Comparison of ENCODE assay signal across 30 cellular contexts in genomic region chr11:30758012-30758411, GRCh38.
A peak's percentile ranks its signal among the peaks of the same experiment; 100 is the strongest.
DNase-seq lines count a peak whose midpoint lies in the region; ATAC-seq and TF ChIP-seq lines count a peak whose summit lies in the region.
"Had no signal": no experiment of that assay in that cellular context is flagged by ENCODE, and none has a peak within 500 bp of the region (broad histone marks: within the 10 kb centered on the region; RNA-seq: fewer than 3 reads in every experiment).

No MANE protein-coding gene starts in this region.

- H3K27ac Mint-ChIP-seq in activated CD8-positive, alpha-beta T cell treated with anti-CD3 and anti-CD28 coated beads for 36 hours = no peak overlapping the region
- H3K27ac Mint-ChIP-seq in activated CD8-positive, alpha-beta T cell treated with anti-CD3 and anti-CD28 coated beads, Interleukin-2, amount 10 ng/mL, durations not matched to agents 7 days and 5 days = no peak overlapping the region
- H3K27ac Mint-ChIP-seq: CD4-positive, alpha-beta memory T cell; HFFc6; memory B cell; progenitor cell of endocrine pancreas; stimulated activated naive CD8-positive, alpha-beta T cell treated with anti-CD3 and anti-CD28 coated beads, Interleukin-15, Interleukin-2, amounts not matched to agents 100 ng/mL and 50 ng/mL, for 24 hours had no signal

- POLR2A ChIA-PET in activated CD8-positive, alpha-beta T cell treated with anti-CD3 and anti-CD28 coated beads for 36 hours (lab: Charles Lee) = no interaction called here
- POLR2A ChIA-PET in activated CD8-positive, alpha-beta T cell treated with anti-CD3 and anti-CD28 coated beads, Interleukin-2, amount 10 ng/mL, durations not matched to agents 7 days and 5 days (lab: Charles Lee) = no interaction called here

- peaks cover 2% of the 10 kb centered on the region for H3K9me3 Mint-ChIP-seq in activated CD8-positive, alpha-beta T cell treated with anti-CD3 and anti-CD28 coated beads for 36 hours
- no peaks in the 10 kb centered on the region for H3K9me3 Mint-ChIP-seq in activated CD8-positive, alpha-beta T cell treated with anti-CD3 and anti-CD28 coated beads, Interleukin-2, amount 10 ng/mL, durations not matched to agents 7 days and 5 days (ENCODE audit: insufficient read depth)
- H3K9me3 Mint-ChIP-seq: stimulated activated naive CD8-positive, alpha-beta T cell treated with anti-CD3 and anti-CD28 coated beads, Interleukin-15, Interleukin-2, amounts not matched to agents 100 ng/mL and 50 ng/mL, for 24 hours had no signal

- no peak for TF ChIP-seq CTCF in activated CD8-positive, alpha-beta T cell treated with anti-CD3 and anti-CD28 coated beads for 36 hours (IDR thresholded peaks at IDR 0.05)
- TF ChIP-seq CTCF in upper lobe of right lung (IDR thresholded peaks at IDR 0.05) = no peak

- H3K27me3 Mint-ChIP-seq in activated CD8-positive, alpha-beta T cell treated with anti-CD3 and anti-CD28 coated beads for 36 hours = peaks cover 2% of the 10 kb centered on the region
- H3K27me3 Mint-ChIP-seq in activated CD8-positive, alpha-beta T cell treated with anti-CD3 and anti-CD28 coated beads, Interleukin-2, amount 10 ng/mL, durations not matched to agents 7 days and 5 days (ENCODE audit: low read depth) = no peaks in the 10 kb centered on the region
- H3K27me3 Mint-ChIP-seq: CD4-positive, alpha-beta memory T cell; progenitor cell of endocrine pancreas; stimulated activated naive CD8-positive, alpha-beta T cell treated with anti-CD3 and anti-CD28 coated beads, Interleukin-15, Interleukin-2, amounts not matched to agents 100 ng/mL and 50 ng/mL, for 24 hours had no signal

- H3K36me3 ChIP-seq in upper lobe of right lung = no peaks in the 10 kb centered on the region

- no peak for ATAC-seq in activated CD8-positive, alpha-beta T cell treated with anti-CD3 and anti-CD28 coated beads for 36 hours
- no peak for ATAC-seq in activated CD8-positive, alpha-beta T cell treated with anti-CD3 and anti-CD28 coated beads, Interleukin-2, amount 10 ng/mL, durations not matched to agents 7 days and 5 days
- ATAC-seq in HG02610 (IDR thresholded peaks at IDR 0.05; ENCODE audit: unreplicated experiment) = no peak
- ATAC-seq in upper lobe of right lung = no peak
- ATAC-seq: left colon had no signal

- H3K4me3 Mint-ChIP-seq in activated CD8-positive, alpha-beta T cell treated with anti-CD3 and anti-CD28 coated beads for 36 hours = no peak overlapping the region
- H3K4me3 Mint-ChIP-seq in activated CD8-positive, alpha-beta T cell treated with anti-CD3 and anti-CD28 coated beads, Interleukin-2, amount 10 ng/mL, durations not matched to agents 7 days and 5 days = no peak overlapping the region
- H3K4me3 Mint-ChIP-seq: CD4-positive, alpha-beta memory T cell; HFFc6; memory B cell; stimulated activated naive CD8-positive, alpha-beta T cell treated with anti-CD3 and anti-CD28 coated beads, Interleukin-15, Interleukin-2, amounts not matched to agents 100 ng/mL and 50 ng/mL, for 24 hours had no signal

- H3K4me3 ChIP-seq in upper lobe of right lung = no peak overlapping the region
- H3K4me3 ChIP-seq: PC-9 had no signal

- intact Hi-C loops in activated CD8-positive, alpha-beta T cell treated with anti-CD3 and anti-CD28 coated beads for 36 hours (cut with micrococcal nuclease) = no loop called here
- intact Hi-C loops in upper lobe of right lung (cut with DNase I) = no loop called here

- no peaks in the 10 kb centered on the region for H3K27me3 ChIP-seq in upper lobe of right lung

- no peaks in the 10 kb centered on the region for H3K4me1 ChIP-seq in upper lobe of right lung

- CTCF ChIA-PET in activated CD8-positive, alpha-beta T cell treated with anti-CD3 and anti-CD28 coated beads for 36 hours (lab: Charles Lee) = no interaction called here
- CTCF ChIA-PET in activated CD8-positive, alpha-beta T cell treated with anti-CD3 and anti-CD28 coated beads, Interleukin-2, amount 10 ng/mL, durations not matched to agents 7 days and 5 days (lab: Charles Lee) = no interaction called here

- H3K36me3 Mint-ChIP-seq in activated CD8-positive, alpha-beta T cell treated with anti-CD3 and anti-CD28 coated beads for 36 hours (ENCODE audit: low read depth) = no peaks in the 10 kb centered on the region
- H3K36me3 Mint-ChIP-seq in activated CD8-positive, alpha-beta T cell treated with anti-CD3 and anti-CD28 coated beads, Interleukin-2, amount 10 ng/mL, durations not matched to agents 7 days and 5 days (ENCODE audit: low read depth) = no peaks in the 10 kb centered on the region
- H3K36me3 Mint-ChIP-seq: CD4-positive, alpha-beta memory T cell; memory B cell had no signal

- peak; percentile 1 for DNase-seq in activated CD8-positive, alpha-beta T cell treated with anti-CD3 and anti-CD28 coated beads for 36 hours
- no peak for DNase-seq in activated CD8-positive, alpha-beta T cell treated with anti-CD3 and anti-CD28 coated beads, Interleukin-2, amount 10 ng/mL, durations not matched to agents 7 days and 5 days
- DNase-seq in M059J (ENCODE audit: low read depth) (peak; percentile 40), astrocyte of the hippocampus (ENCODE audit: low read depth, low spot score) (peak; percentile 17), renal cortical epithelial cell (ENCODE audit: low read depth) (peak; percentile 6), NCI-H510A treated with DMSO at 0.1 percent for 48 hours (lab: John Stamatoyannopoulos, UW) (no peak), upper lobe of right lung (no peak)
- DNase-seq: 8988T; activated CD4-positive, CD25-positive, alpha-beta regulatory T cell treated with anti-CD3 and anti-CD28 coated beads, Interleukin-2, amount 50 U/mL, for 72 hours; activated CD8-positive, alpha-beta memory T cell treated with anti-CD3 and anti-CD28 coated beads for 24 hours; activated gamma-delta T cell treated with Interleukin-2 at 50 U/mL for 16 hours; activated T-cell treated with anti-CD3 and anti-CD28 coated beads, Interleukin-2, amount 50 U/mL, for 1 hour; CD4-positive, alpha-beta memory T cell; effector CD8-positive, alpha-beta T cell; EL; GOT3; head of caudate nucleus; HFFc6; Karpas-422; left colon; NCI-H146; NCI-H2171 treated with DMSO at 0.1 percent for 48 hours; PC-9; SIG-M5; SW 1271; T-helper 9 cell had no signal

- H3K27ac ChIP-seq in upper lobe of right lung = no peak overlapping the region
- H3K27ac ChIP-seq: PC-9 had no signal

- H3K4me1 Mint-ChIP-seq in activated CD8-positive, alpha-beta T cell treated with anti-CD3 and anti-CD28 coated beads for 36 hours (ENCODE audit: low read depth) = no peaks in the 10 kb centered on the region
- H3K4me1 Mint-ChIP-seq in activated CD8-positive, alpha-beta T cell treated with anti-CD3 and anti-CD28 coated beads, Interleukin-2, amount 10 ng/mL, durations not matched to agents 7 days and 5 days (ENCODE audit: low read depth) = no peaks in the 10 kb centered on the region
- H3K4me1 Mint-ChIP-seq: CD4-positive, alpha-beta memory T cell; memory B cell had no signal

- no peaks in the 10 kb centered on the region for H3K9me3 ChIP-seq in upper lobe of right lung

Comparison
In these comparisons a context has a peak if more than half of its experiments do, and no peak if none do; other contexts are left out.
1. DNase-seq: peak in activated CD8-positive, alpha-beta T cell treated with anti-CD3 and anti-CD28 coated beads for 36 hours (single experiment), M059J (single experiment), astrocyte of the hippocampus (single experiment) and renal cortical epithelial cell (single experiment); none in activated CD8-positive, alpha-beta T cell treated with anti-CD3 and anti-CD28 coated beads, Interleukin-2, amount 10 ng/mL, durations not matched to agents 7 days and 5 days (single experiment), NCI-H510A treated with DMSO at 0.1 percent for 48 hours (single experiment) and upper lobe of right lung (single experiment).